In genomic region chr1:12594966-12595838, GRCh38 we compare ENCODE assay signal across 8 cellular contexts. TPM values are rescaled to one million over a fixed set of nuclear protein-coding genes. Genes with fewer than 3 reads are reported as not detected.
DNase-seq lines count a peak whose midpoint lies in the region; ATAC-seq and TF ChIP-seq lines count a peak whose summit lies in the region.

No MANE protein-coding gene starts in this region.

- H4K20me1 ChIP-seq in neural cell (ENCODE audit: insufficient read depth): no peaks in the 10 kb centered on the region

- H2AFZ ChIP-seq in neural cell (ENCODE audit: low read depth, low read length): no peak overlapping the region

- TF ChIP-seq CTCF in AG04449 (IDR thresholded peaks at IDR 0.05; ENCODE audit: insufficient read depth, low read length, missing control alignments) (no peak), HEK293 (tag by site-specific recombination; IDR thresholded peaks at IDR 0.05) (no peak), neural cell (IDR thresholded peaks at IDR 0.05; ENCODE audit: poor library complexity, severe bottlenecking) (no peak)

- no peaks in the 10 kb centered on the region for H3K79me2 ChIP-seq in neural cell (replicated peaks; ENCODE audit: insufficient read depth, low read length)

- H3K4me3 ChIP-seq in AG04449 (ENCODE audit: low read depth, low read length) (peak overlapping the region; percentile 41), HEK293 (ENCODE audit: low read depth, low read length) (peak overlapping the region; percentile 17), neural cell (ENCODE audit: low read length) (peak overlapping the region; percentile 49)

- peaks cover 20% of the 10 kb centered on the region for H3K27me3 ChIP-seq in neural cell (ENCODE audit: insufficient read depth, low read depth, low read length)

- H3K9me3 ChIP-seq in HEK293 (ENCODE audit: control insufficient read depth, insufficient read depth, low read depth, low read length) (no peaks in the 10 kb centered on the region), neural cell (ENCODE audit: low read length) (no peaks in the 10 kb centered on the region)

- TF ChIP-seq RAD21 in neural cell (conservative IDR thresholded peaks at IDR 0.05): no peak

- H3K4me1 ChIP-seq in HEK293 (ENCODE audit: control insufficient read depth, insufficient read depth, low read length): peaks cover 8% of the 10 kb centered on the region

- peaks cover 0 to 7% of the 10 kb centered on the region in 2 experiments; a peak in 1 of 3 replicates for H3K36me3 ChIP-seq in HEK293 (ENCODE audit: control insufficient read depth in 2 of 2, insufficient read depth in 1 of 2, low read length in 2 of 2)
- no peaks in the 10 kb centered on the region for H3K36me3 ChIP-seq in neural cell (ENCODE audit: insufficient read depth, low read length)

- DNase-seq in AG04449 (ENCODE audit: low read depth, low spot score) (no peak), activated gamma-delta T cell treated with Interleukin-2 at 50 U/mL for 16 hours (peak; percentile 39), glomerular visceral epithelial cell (ENCODE audit: extremely low spot score) (peak; percentile 84), GM19238 (ENCODE audit: insufficient read length, low spot score) (no peak)

- peak overlapping the region; percentile 12 for H3K9ac ChIP-seq in neural cell (ENCODE audit: low read length)

- no peaks in the 10 kb centered on the region for H3F3A ChIP-seq in neural cell (ENCODE audit: insufficient read depth, low read length, poor library complexity, severe bottlenecking)

- POLR2A ChIA-PET in AG04449 (lab: Yijun Ruan, JAX) (interaction anchor here (1.3 to 3.2 kb wide), 6 partner anchors 9 to 139 kb away, joined by 5 to 25 read pairs (median 9); no protein-coding TSS in a partner anchor), HEK293 (lab: Yijun Ruan, JAX) (interaction anchor here (1.3 to 3.6 kb wide), 5 partner anchors 9 to 117 kb away, joined by 5 to 101 read pairs (median 7); partner anchors contain the start of gene DHRS3)

- CTCF ChIA-PET in AG04449 (lab: Yijun Ruan, JAX): interaction anchor here (1.0 to 1.8 kb wide), 4 partner anchors 8 to 24 kb away, joined by 3 to 6 read pairs (median 4); no protein-coding TSS in a partner anchor
- CTCF ChIA-PET in HEK293 (lab: Yijun Ruan, JAX): interaction anchor here (0.6 to 1.5 kb wide), 7 partner anchors 9 to 66 kb away, joined by 3 to 8 read pairs (median 5); partner anchors contain the start of gene DHRS3

- ATAC-seq in HG03521 (IDR thresholded peaks at IDR 0.05; ENCODE audit: unreplicated experiment): no peak
- no peak for ATAC-seq in HG03025 (IDR thresholded peaks at IDR 0.05; ENCODE audit: low FRiP score, unreplicated experiment)

- H3K4me2 ChIP-seq in neural cell (ENCODE audit: low read length): no peak overlapping the region

- H3K27ac ChIP-seq in HEK293 (ENCODE audit: extremely low read depth, low read depth, low read length) (peak overlapping the region; percentile 48; the same call in 1 of the 2 replicates), neural cell (ENCODE audit: low read length) (no peak overlapping the region)

- TF ChIP-seq EP300 in neural cell (conservative IDR thresholded peaks at IDR 0.05; ENCODE audit: poor library complexity, severe bottlenecking): no peak

- H3K9me2 ChIP-seq in neural cell (ENCODE audit: insufficient read depth, low read length): no peaks in the 10 kb centered on the region

TF ChIP-seq in HEK293, 187 proteins besides CTCF, POLR2A, EP300 and RAD21 (continues in another document):
- peak; percentile 24; the same call in 1 of the 2 replicates for TF ChIP-seq SP2 (tag by site-specific recombination; IDR thresholded peaks at IDR 0.05)
- 0 out of 2 replicates have a peak, but pooled peaks have one; percentile 24 for TF ChIP-seq PATZ1 (tag by site-specific recombination; IDR thresholded peaks at IDR 0.05)
- no peak for TF ChIP-seq ZFP37 (tag by site-specific recombination; IDR thresholded peaks at IDR 0.05)
- TF ChIP-seq ZNF670 (tag by site-specific recombination; IDR thresholded peaks at IDR 0.05; ENCODE audit: low read depth): no peak
- TF ChIP-seq ZNF600 (tag by site-specific recombination; IDR thresholded peaks at IDR 0.05): peak; percentile 91
- TF ChIP-seq MZF1 (tag by site-specific recombination; IDR thresholded peaks at IDR 0.05; ENCODE audit: borderline replicate concordance): no peak
- TF ChIP-seq ZNF768 (tag by site-specific recombination; IDR thresholded peaks at IDR 0.05): no peak
- no peak for TF ChIP-seq ZNF561 (tag by site-specific recombination; IDR thresholded peaks at IDR 0.05; ENCODE audit: borderline replicate concordance)
- 0 out of 2 replicates have a peak, but pooled peaks have one; percentile 16 for TF ChIP-seq ZBTB48 (tag by site-specific recombination; IDR thresholded peaks at IDR 0.05)
- TF ChIP-seq ZNF423 (tag by site-specific recombination; IDR thresholded peaks at IDR 0.05): no peak
- peak; percentile 40; the same call in 1 of the 2 replicates for TF ChIP-seq ZNF335 (tag by site-specific recombination; conservative IDR thresholded peaks at IDR 0.05)
- no peak for TF ChIP-seq ZNF366 (tag by site-specific recombination; conservative IDR thresholded peaks at IDR 0.05)
- no peak for TF ChIP-seq ZNF223 (tag by site-specific recombination; IDR thresholded peaks at IDR 0.05)
- no peak for TF ChIP-seq ZNF580 (tag by site-specific recombination; IDR thresholded peaks at IDR 0.05)
- peak; percentile 77 for TF ChIP-seq ZNF341 (tag by site-specific recombination; IDR thresholded peaks at IDR 0.05; ENCODE audit: low read depth)

TF ChIP-seq in neural cell, 6 proteins besides CTCF, POLR2A, EP300 and RAD21:
- TF ChIP-seq TAF1 (IDR thresholded peaks at IDR 0.05; ENCODE audit: low read depth): no peak
- TF ChIP-seq REST (IDR thresholded peaks at IDR 0.05; ENCODE audit: borderline replicate concordance): no peak
- TF ChIP-seq POLR2AphosphoS5 (IDR thresholded peaks at IDR 0.05): no peak
- no peak for TF ChIP-seq EZH2 (IDR thresholded peaks at IDR 0.05; ENCODE audit: borderline replicate concordance, insufficient read depth, low read length, poor library complexity, severe bottlenecking)
- TF ChIP-seq SMC3 (conservative IDR thresholded peaks at IDR 0.05; ENCODE audit: poor library complexity): no peak
- no peak for TF ChIP-seq MXI1 (conservative IDR thresholded peaks at IDR 0.05; ENCODE audit: poor library complexity, severe bottlenecking)

RNA-seq across cellular contexts. Expression of gene DHRS3, which starts 22.8 kb away (rescaled TPM):
- polyA plus RNA-seq in neural cell: 0.22 TPM in 1 of 2 replicates, not detected in the other
- 0.69 TPM in 1 of 2 replicates, not detected in the other for polyA minus RNA-seq in neural cell

RNA-seq across cellular contexts. Expression of gene AADACL4, which starts 48.7 kb away (rescaled TPM):
- not detected in 2 replicates for polyA plus RNA-seq in neural cell
- polyA minus RNA-seq in neural cell: not detected in 2 replicates

Comparison
In these comparisons a context has a peak if more than half of its experiments do, and no peak if none do; other contexts are left out.
1. DNase-seq: peak in activated gamma-delta T cell treated with Interleukin-2 at 50 U/mL for 16 hours (single experiment) and glomerular visceral epithelial cell (single experiment); none in AG04449 (single experiment) and GM19238 (single experiment).
2. Peak in every context shown above with its lines, with median percentiles within 50 percentile points of each other: H3K4me3 ChIP-seq.